Comparison of ENCODE assay signal across 11 cellular contexts in the genomic region with DNA sequence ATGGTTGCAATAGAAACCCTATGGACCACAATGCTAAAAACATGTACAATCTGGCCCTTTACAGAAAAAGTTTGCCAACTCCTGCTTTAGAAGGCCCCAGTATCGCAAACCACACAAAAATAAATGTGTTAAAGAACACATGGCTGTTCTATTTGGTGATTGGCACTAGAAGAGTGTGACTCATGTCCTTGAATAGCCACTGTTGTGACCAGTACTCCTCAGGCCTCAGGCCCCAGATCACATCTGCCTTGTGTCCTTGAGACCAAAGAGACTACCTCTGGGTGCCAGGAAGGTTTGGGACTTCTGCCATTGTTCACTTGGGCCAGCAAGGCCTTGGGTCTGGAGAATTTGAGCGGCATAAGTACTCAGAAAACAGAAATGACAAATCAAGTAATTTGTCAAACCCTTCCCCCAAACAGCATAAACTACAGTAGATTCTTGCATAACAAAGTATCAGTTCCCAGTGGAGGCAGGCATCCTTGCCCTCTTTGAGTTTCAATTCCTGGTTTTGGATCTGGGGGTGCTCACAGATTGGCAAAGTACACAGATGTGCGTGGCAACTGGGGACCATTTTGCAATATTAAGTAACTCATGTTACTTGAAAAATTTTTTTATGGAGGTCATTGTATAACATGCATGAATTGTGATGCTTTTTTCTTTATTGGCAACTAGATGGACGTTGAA. TPM values are rescaled to one million over a fixed set of nuclear protein-coding genes. Genes with fewer than 3 reads are reported as not detected.
A peak's percentile ranks its signal among the peaks of the same experiment; 100 is the strongest.
DNase-seq lines count a peak whose midpoint lies in the region; TF ChIP-seq lines count a peak whose summit lies in the region.
"Had no signal": no experiment of that assay in that cellular context is flagged by ENCODE, and none has a peak within 500 bp of the region (broad histone marks: within the 10 kb centered on the region; RNA-seq: fewer than 3 reads in every experiment).

No MANE protein-coding gene starts in this region.

- intact Hi-C loops in head of caudate nucleus (cut with DNase I): no loop called here

- peaks cover 0 to 30% (median 0%) of the 10 kb centered on the region in 11 experiments; a peak in 8 of 22 replicates for H3K36me3 ChIP-seq in BLaER1 treated with 17β-estradiol and CSF1 and Interleukin-3, amounts not matched to agents 10 nM and 100 nM
- H3K36me3 ChIP-seq in OCI-LY3 (replicated peaks; ENCODE audit: low read depth, low read length) (peaks cover 31% of the 10 kb centered on the region), rectal smooth muscle tissue (ENCODE audit: control insufficient read depth, insufficient read depth, low read length) (no peaks in the 10 kb centered on the region), SJCRH30 (no peaks in the 10 kb centered on the region)
- H3K36me3 ChIP-seq: WERI-Rb-1 had no signal

- TF ChIP-seq CTCF in OCI-LY3 (IDR thresholded peaks at IDR 0.05; ENCODE audit: low read depth, low read length): no peak

- H2AFZ ChIP-seq in OCI-LY3 (ENCODE audit: low read depth, low read length): no peak overlapping the region

- peaks cover 30 to 86% (median 48%) of the 10 kb centered on the region in 11 experiments for H3K9me3 ChIP-seq in BLaER1 treated with 17β-estradiol and CSF1 and Interleukin-3, amounts not matched to agents 10 nM and 100 nM (replicated peaks in 1 of 11)
- H3K9me3 ChIP-seq in OCI-LY3 (ENCODE audit: insufficient read depth, low read length): peaks cover 10% of the 10 kb centered on the region
- H3K9me3 ChIP-seq in SJCRH30 (replicated peaks): peaks cover 11% of the 10 kb centered on the region; the same call in 1 of the 2 replicates

- no peaks in the 10 kb centered on the region for H4K20me1 ChIP-seq in BLaER1 treated with 17β-estradiol and CSF1 and Interleukin-3, amounts not matched to agents 10 nM and 100 nM
- H4K20me1 ChIP-seq in OCI-LY3 (ENCODE audit: insufficient read depth, low read length): no peaks in the 10 kb centered on the region

- peaks cover 0 to 82% (median 16%) of the 10 kb centered on the region in 10 experiments; a peak in 14 of 20 replicates for H3K4me1 ChIP-seq in BLaER1 treated with 17β-estradiol and CSF1 and Interleukin-3, amounts not matched to agents 10 nM and 100 nM
- peaks cover 35% of the 10 kb centered on the region for H3K4me1 ChIP-seq in OCI-LY3 (ENCODE audit: low read length)
- no peaks in the 10 kb centered on the region for H3K4me1 ChIP-seq in rectal smooth muscle tissue (ENCODE audit: control insufficient read depth, insufficient read depth, low read length)
- H3K4me1 ChIP-seq in SJCRH30: peaks cover 11% of the 10 kb centered on the region; the same call in 1 of the 2 replicates

- H3K79me2 ChIP-seq in OCI-LY3 (ENCODE audit: low read length): no peaks in the 10 kb centered on the region

- peak overlapping the region; percentile 9 to 99 (median 88); a peak in 20 of 22 replicates for H3K27ac ChIP-seq in BLaER1 treated with 17β-estradiol and CSF1 and Interleukin-3, amounts not matched to agents 10 nM and 100 nM
- H3K27ac ChIP-seq in OCI-LY3 (ENCODE audit: low read length) (peak overlapping the region; percentile 93), rectal smooth muscle tissue (ENCODE audit: low read depth, low read length) (peak overlapping the region; percentile 40), SJCRH30 (no peak overlapping the region)
- H3K27ac ChIP-seq: WERI-Rb-1 had no signal

- peak overlapping the region in 9 of 11 experiments; percentile 2 to 80 (median 56); a peak in 17 of 22 replicates for H3K4me2 ChIP-seq in BLaER1 treated with 17β-estradiol and CSF1 and Interleukin-3, amounts not matched to agents 10 nM and 100 nM
- peak overlapping the region; percentile 63 for H3K4me2 ChIP-seq in OCI-LY3 (ENCODE audit: low read length)

- H3K27me3 ChIP-seq in BLaER1 treated with 17β-estradiol and CSF1 and Interleukin-3, amounts not matched to agents 10 nM and 100 nM: no peaks in the 10 kb centered on the region
- H3K27me3 ChIP-seq in OCI-LY3 (ENCODE audit: low read depth, low read length): no peaks in the 10 kb centered on the region
- H3K27me3 ChIP-seq in rectal smooth muscle tissue (ENCODE audit: control insufficient read depth, insufficient read depth, low read length): no peaks in the 10 kb centered on the region
- no peaks in the 10 kb centered on the region for H3K27me3 ChIP-seq in SJCRH30

- peak overlapping the region in 1 of 10 experiments; percentile 3; a peak in 1 of 20 replicates for H3K4me3 ChIP-seq in BLaER1 treated with 17β-estradiol and CSF1 and Interleukin-3, amounts not matched to agents 10 nM and 100 nM
- 0 out of 2 replicates have a peak overlapping the region, but pooled peaks have one; percentile 11 for H3K4me3 ChIP-seq in OCI-LY3 (ENCODE audit: low read length)
- no peak overlapping the region for H3K4me3 ChIP-seq in rectal smooth muscle tissue (ENCODE audit: low read length)
- no peak overlapping the region for H3K4me3 ChIP-seq in SJCRH30

- H3K9ac ChIP-seq in BLaER1 treated with 17β-estradiol and CSF1 and Interleukin-3, amounts not matched to agents 10 nM and 100 nM: peak overlapping the region in 8 of 11 experiments; percentile 39 to 83 (median 74); a peak in 14 of 22 replicates
- H3K9ac ChIP-seq in OCI-LY3 (ENCODE audit: low read length) (peak overlapping the region; percentile 47; the same call in 1 of the 2 replicates), rectal smooth muscle tissue (ENCODE audit: low read length) (no peak overlapping the region)

- DNase-seq in head of caudate nucleus (peak in 25 of 42 donors; percentile 19 to 81 (median 48)), EL (no peak), D341Med (ENCODE audit: low spot score) (no peak), SJCRH30 (no peak)
- no peak for DNase-seq in activated CD4-positive, CD25-positive, alpha-beta regulatory T cell (lab: John Stamatoyannopoulos, UW)
- DNase-seq: activated effector memory CD4-positive, alpha-beta T cell treated with anti-CD3 and anti-CD28 coated beads, Interleukin-2, amount 50 U/mL, for 16 hours; NCI-H1930; WERI-Rb-1 had no signal

RNA-seq across cellular contexts. Expression of gene MTURN, which starts 50.2 kb away (rescaled TPM):
- total RNA-seq in SJCRH30 (2014; rRNA removed; shearing (Covaris generic)): 26.9 and 27.6 TPM in 2 replicates

Comparison
In these comparisons a context has a peak if more than half of its experiments do, and no peak if none do; other contexts are left out.
1. DNase-seq: peak in head of caudate nucleus (25 of 42); none in activated CD4-positive, CD25-positive, alpha-beta regulatory T cell (0 of 4), EL (single experiment), D341Med (single experiment) and SJCRH30 (0 of 2).